21 cellular contexts compared by ENCODE assay signal in the genomic region with DNA sequence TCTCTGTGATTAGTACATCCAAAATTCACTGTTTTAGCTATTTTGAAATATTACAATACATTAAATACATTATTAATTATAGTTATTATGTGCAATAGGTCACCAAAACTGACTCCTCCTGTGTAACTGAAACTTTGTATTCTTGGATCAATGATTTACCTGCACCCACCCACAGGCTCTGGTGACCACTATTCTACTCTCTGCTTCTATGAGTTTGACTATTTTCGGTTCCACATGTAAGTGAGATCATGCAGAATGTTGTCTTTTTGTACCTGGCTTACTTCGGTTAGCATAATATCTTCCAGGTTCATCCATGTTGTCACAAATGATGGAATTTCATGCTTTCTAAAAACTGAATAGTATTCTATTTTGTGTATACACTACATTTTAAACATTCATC. TPM values are rescaled to one million over a fixed set of nuclear protein-coding genes. Genes with fewer than 3 reads are reported as not detected.
A peak's percentile ranks its signal among the peaks of the same experiment; 100 is the strongest.
DNase-seq lines count a peak whose midpoint lies in the region; ATAC-seq, FAIRE-seq and TF ChIP-seq lines count a peak whose summit lies in the region.
"Had no signal": no experiment of that assay in that cellular context is flagged by ENCODE, and none has a peak within 500 bp of the region (broad histone marks: within the 10 kb centered on the region; RNA-seq: fewer than 3 reads in every experiment).

No MANE protein-coding gene starts in this region.

- H3K27me3 ChIP-seq in spleen (replicated peaks in 1 of 7): peaks cover 0 to 9% (median 0%) of the 10 kb centered on the region in 7 donors
- no peaks in the 10 kb centered on the region for H3K27me3 ChIP-seq in small intestine (ENCODE audit: control insufficient read depth in 2 of 2, insufficient read depth in 2 of 2, low read length in 2 of 2)
- H3K27me3 ChIP-seq: BLaER1 treated with 17β-estradiol and CSF1 and Interleukin-3, amounts not matched to agents 10 nM and 100 nM; dorsolateral prefrontal cortex had no signal

- ATAC-seq in GM18909 (IDR thresholded peaks at IDR 0.05; ENCODE audit: poor library complexity, unreplicated experiment) (peak; percentile 98), GM21528 (IDR thresholded peaks at IDR 0.05; ENCODE audit: low FRiP score, unreplicated experiment) (peak; percentile 93), HG02981 (IDR thresholded peaks at IDR 0.05; ENCODE audit: unreplicated experiment) (peak; percentile 99), HG03565 (IDR thresholded peaks at IDR 0.05; ENCODE audit: unreplicated experiment) (peak; percentile 85)
- ATAC-seq: activated CD4-positive, CD25-positive, alpha-beta regulatory T cell treated with anti-CD3 and anti-CD28 coated beads, Interleukin-2, amount 50 U/mL, for 24 hours; activated T-cell treated with anti-CD3 and anti-CD28 coated beads, Interleukin-2, amount 50 U/mL, for 4 hours had no signal

- H3K36me3 ChIP-seq in spleen (no peaks in the 10 kb centered on the region), small intestine (ENCODE audit: control insufficient read depth in 2 of 2, insufficient read depth in 2 of 2, low read length in 2 of 2) (no peaks in the 10 kb centered on the region)
- H3K36me3 ChIP-seq: BLaER1 treated with 17β-estradiol and CSF1 and Interleukin-3, amounts not matched to agents 10 nM and 100 nM had no signal

- WGBS in spleen, 5 donors: 82 to 96% (median 87%) methylated on average over 2 of the region's 2 CpGs
- 80 to 88% (median 87%) methylated on average over 2 of the region's 2 CpGs for WGBS in small intestine, 3 donors

- TF ChIP-seq CTCF in spleen (IDR thresholded peaks at IDR 0.05 in 8 of 11, conservative IDR thresholded peaks at IDR 0.05 in 3 of 11): no peak

- no peak for DNase-seq in NCI-H82 treated with DMSO at 0.1 percent for 48 hours (lab: John Stamatoyannopoulos, UW; ENCODE audit: unreplicated experiment)
- DNase-seq in spleen: no peak
- DNase-seq in small intestine: no peak
- DNase-seq in UCSD-AML1 (lab: John Stamatoyannopoulos, UW; ENCODE audit: unreplicated experiment): no peak
- DNase-seq: activated T-cell treated with anti-CD3 and anti-CD28 coated beads, Interleukin-2, amount 50 U/mL, for 4 hours; aorta; dorsolateral prefrontal cortex; GOT3; immature natural killer cell; NCI-H1694 treated with DMSO at 0.1 percent for 48 hours; NK-92 treated with Interleukin-12 subunit alpha and Interleukin-12 subunit beta, amount 100 ng/mL, for 24 hours; stimulated activated CD4-positive, alpha-beta T cell treated with anti-CD3 and anti-CD28 coated beads, Interleukin-4, amount 100 ng/mL, for 1 hour had no signal

- H3K9me3 ChIP-seq in spleen: peaks cover 0 to 6% (median 0%) of the 10 kb centered on the region in 8 donors
- H3K9me3 ChIP-seq in small intestine (ENCODE audit: control insufficient read depth, low read depth): no peaks in the 10 kb centered on the region

- no peak for TF ChIP-seq POLR2A in spleen (IDR thresholded peaks at IDR 0.05)

- no peak overlapping the region for H3K27ac ChIP-seq in spleen
- no peak overlapping the region for H3K27ac ChIP-seq in small intestine (ENCODE audit: low read depth in 1 of 2, low read length in 1 of 2)
- H3K27ac ChIP-seq: BLaER1 treated with 17β-estradiol and CSF1 and Interleukin-3, amounts not matched to agents 10 nM and 100 nM; dorsolateral prefrontal cortex; parathyroid adenoma had no signal

- FAIRE-seq in small intestine (lab: Jason Lieb, UNC): no peak

- intact Hi-C loops in spleen (cut with DNase I; ENCODE audit: low total_unique reads): no loop called here

- H3K4me3 ChIP-seq in spleen (no peak overlapping the region), small intestine (ENCODE audit: low read depth in 1 of 2, low read length in 2 of 2) (no peak overlapping the region)
- H3K4me3 ChIP-seq: BLaER1 treated with 17β-estradiol and CSF1 and Interleukin-3, amounts not matched to agents 10 nM and 100 nM; dorsolateral prefrontal cortex had no signal

- H3K4me1 ChIP-seq in spleen: no peaks in the 10 kb centered on the region
- no peaks in the 10 kb centered on the region for H3K4me1 ChIP-seq in small intestine (ENCODE audit: control insufficient read depth in 2 of 2, insufficient read depth in 1 of 2, low read depth in 1 of 2, low read length in 1 of 2)
- H3K4me1 ChIP-seq: BLaER1 treated with 17β-estradiol and CSF1 and Interleukin-3, amounts not matched to agents 10 nM and 100 nM; parathyroid adenoma had no signal

RNA-seq across cellular contexts. Expression of a gene that starts 43.8 kb away (rescaled TPM):
- total RNA-seq in spleen: not detected
- not detected for polyA plus RNA-seq in spleen
- 10 to 100 TPM; 24.6 to 74.9 (median 58.9) TPM for polyA plus RNA-seq in small intestine
- total RNA-seq: aorta, G401, mesothelial cell of epicardium had no signal
- polyA plus RNA-seq: immature natural killer cell had no signal

Comparison
In these comparisons a context has a peak if more than half of its experiments do, and no peak if none do; other contexts are left out.
1. RNA of a gene that starts 43.8 kb away (polyA plus RNA-seq): 24.6 to 74.9 TPM in small intestine; not detected in spleen; every median in the first group is over 10 times any median in the second.
2. Peak in every context shown above with its lines, with median percentiles within 50 percentile points of each other: ATAC-seq.